19 cellular contexts compared by ENCODE assay signal in the genomic region with DNA sequence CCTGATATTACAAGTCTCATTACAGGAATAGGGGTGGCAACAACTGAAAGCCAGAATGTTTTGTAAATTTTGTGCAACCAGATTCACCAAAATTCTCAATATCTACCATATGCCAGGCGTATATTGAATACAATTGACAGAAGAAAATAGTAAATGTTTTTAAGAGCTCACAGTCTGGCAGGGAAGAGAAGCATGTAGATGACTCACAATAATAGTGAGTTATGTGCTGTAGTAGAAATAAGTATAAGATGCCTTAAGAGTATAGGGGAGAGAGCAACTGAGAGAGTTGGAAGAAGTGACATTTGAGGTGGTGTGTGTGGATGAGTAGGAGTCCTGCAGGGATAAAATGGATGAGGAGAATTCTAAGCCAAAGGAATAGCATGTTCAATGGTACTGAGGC.
"Had no signal": no experiment of that assay in that cellular context is flagged by ENCODE, and none has a peak within 500 bp of the region (broad histone marks: within the 10 kb centered on the region; RNA-seq: fewer than 3 reads in every experiment).

No MANE protein-coding gene starts in this region.

- H3K4me1 Mint-ChIP-seq: nephron, T-helper 17 cell had no signal

- H3K27ac ChIP-seq: hepatocyte, sigmoid colon, thoracic aorta, upper lobe of left lung, VCaP had no signal

- FAIRE-seq: islet of Langerhans had no signal

- H3K27ac Mint-ChIP-seq: activated naive CD4-positive, alpha-beta T cell treated with anti-CD3 and anti-CD28 coated beads, Interleukin-2, amount 50 U/mL, for 72 hours; dendritic cell treated with granulocyte-macrophage colony-stimulating factor and Interleukin-4, amounts not matched to agents 40 ng/mL and 50 ng/mL, for 4 days; nephron; stimulated activated naive B cell treated with anti-CD40 and anti-IgM and Interleukin-4, amounts not matched to agents 10 μg/mL and 1 μg/mL and 100 μg/mL, for 72 hours; T-helper 17 cell had no signal

- H2AFZ ChIP-seq: hepatocyte had no signal

- H3K4me2 ChIP-seq: hepatocyte had no signal

- H3K27me3 ChIP-seq: hepatocyte, sigmoid colon, upper lobe of left lung had no signal

- H3K4me3 Mint-ChIP-seq: dendritic cell treated with granulocyte-macrophage colony-stimulating factor and Interleukin-4, amounts not matched to agents 40 ng/mL and 50 ng/mL, for 4 days; nephron; stimulated activated naive B cell treated with anti-CD40 and anti-IgM and Interleukin-4, amounts not matched to agents 10 μg/mL and 1 μg/mL and 100 μg/mL, for 72 hours; T-helper 17 cell had no signal

- H3K79me2 ChIP-seq: hepatocyte had no signal

- H3K36me3 ChIP-seq: sigmoid colon, thoracic aorta, upper lobe of left lung had no signal

- DNase-seq: activated CD4-positive, alpha-beta T cell treated with anti-CD3 and anti-CD28 coated beads for 1 hour; activated CD8-positive, alpha-beta memory T cell treated with anti-CD3 and anti-CD28 coated beads for 24 hours; activated gamma-delta T cell treated with Interleukin-2 at 50 U/mL for 16 hours; effector CD8-positive, alpha-beta T cell; left cardiac atrium; nucleus accumbens; posterior cingulate gyrus; sigmoid colon; stimulated activated naive B cell treated with anti-CD40 and anti-IgM and Interleukin-4, amounts not matched to agents 10 μg/mL and 1 μg/mL and 100 μg/mL, for 72 hours; T-helper 17 cell; upper lobe of left lung had no signal

- H3K9me3 ChIP-seq: sigmoid colon, thoracic aorta, upper lobe of left lung had no signal

- ATAC-seq: esophagus mucosa; left cardiac atrium; stimulated activated naive B cell treated with anti-CD40 and anti-IgM and Interleukin-4, amounts not matched to agents 10 μg/mL and 1 μg/mL and 100 μg/mL, for 72 hours; T-helper 17 cell had no signal

- H3K4me1 ChIP-seq: upper lobe of left lung had no signal

- H3K4me3 ChIP-seq: hepatocyte, sigmoid colon, thoracic aorta, upper lobe of left lung had no signal
